In the genomic region with DNA sequence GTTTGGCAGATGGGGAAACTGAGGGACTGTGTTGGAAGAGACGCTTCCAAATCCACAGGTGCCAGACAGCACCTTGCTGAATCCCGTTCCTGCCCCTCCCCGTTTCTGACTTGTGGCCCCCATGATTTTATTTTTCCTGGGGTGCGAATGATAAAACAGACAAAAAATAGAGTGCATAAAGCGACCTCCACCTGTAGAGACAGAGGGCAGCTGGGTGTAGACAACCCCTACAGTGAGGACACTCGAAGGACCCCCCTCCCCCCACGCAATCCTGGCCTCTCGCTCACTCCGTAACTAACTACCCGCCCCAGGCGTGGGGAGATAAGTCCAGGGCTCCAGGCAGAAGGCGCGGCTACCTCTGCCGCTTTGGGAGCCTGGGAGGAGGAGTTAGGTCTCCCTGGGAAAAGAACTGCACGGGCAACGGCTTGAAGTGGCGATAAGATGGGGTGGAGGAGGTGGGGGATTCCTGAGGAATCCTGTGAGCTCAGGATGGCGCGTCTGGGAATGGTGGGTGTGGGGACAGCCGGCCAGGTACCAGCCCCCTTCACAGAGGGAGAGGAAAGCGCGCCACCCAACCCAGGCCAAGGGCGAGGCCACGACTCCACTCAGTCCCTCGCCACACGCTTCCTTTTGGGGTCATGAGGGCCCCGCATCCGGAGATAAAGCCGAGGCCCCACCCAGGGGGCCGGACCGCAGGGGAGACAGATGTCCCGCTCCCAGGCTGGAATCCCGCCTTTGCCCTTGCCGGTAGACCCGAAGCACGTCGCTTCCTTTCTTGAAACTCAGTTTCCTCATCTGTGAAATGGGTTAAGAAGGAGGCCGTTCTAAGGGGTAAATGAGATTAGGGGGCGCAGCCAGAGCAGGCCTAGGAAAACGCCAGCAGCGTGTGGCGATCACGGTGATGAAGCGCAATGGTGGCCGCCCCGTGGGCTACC, we compare ENCODE assay signal across 9 cellular contexts. TPM values are rescaled to one million over a fixed set of nuclear protein-coding genes. Genes with fewer than 3 reads are reported as not detected.
DNase-seq lines count a peak whose midpoint lies in the region; ATAC-seq and TF ChIP-seq lines count a peak whose summit lies in the region.
"Had no signal": no experiment of that assay in that cellular context is flagged by ENCODE, and none has a peak within 500 bp of the region (broad histone marks: within the 10 kb centered on the region; RNA-seq: fewer than 3 reads in every experiment).

No MANE protein-coding gene starts in this region.

- H3K4me1 Mint-ChIP-seq in MCF 10A (ENCODE audit: insufficient read depth, unreplicated experiment): peaks cover 12% of the 10 kb centered on the region

- H3K79me2 ChIP-seq in SK-N-SH (ENCODE audit: insufficient read depth): peaks cover 38% of the 10 kb centered on the region

- WGBS in SK-N-SH (ENCODE audit: low lambda C conversion rate): 39% methylated on average over 37 of the region's 46 CpGs

- TF ChIP-seq CTCF in BJ (IDR thresholded peaks at IDR 0.05; ENCODE audit: insufficient read depth, low read depth, low read length) (no peak), SK-N-SH (IDR thresholded peaks at IDR 0.05) (no peak), MCF 10A (IDR thresholded peaks at IDR 0.05; ENCODE audit: unreplicated experiment) (no peak)

- ATAC-seq in GM18511 (IDR thresholded peaks at IDR 0.05; ENCODE audit: unreplicated experiment): peak; percentile 18

- H3K36me3 Mint-ChIP-seq in MCF 10A (ENCODE audit: insufficient read depth, unreplicated experiment): peaks cover 25% of the 10 kb centered on the region

- H3K9me3 ChIP-seq in SK-N-SH: no peaks in the 10 kb centered on the region

- H3F3A ChIP-seq in SK-N-SH (replicated peaks; ENCODE audit: insufficient read depth): peaks cover 17% of the 10 kb centered on the region

- H3K9ac ChIP-seq in SK-N-SH: peak overlapping the region; percentile 94; the same call in 1 of the 2 replicates

- POLR2A ChIA-PET in BJ (lab: Charles Lee): interaction anchor here (0.6 kb wide), 1 partner anchor 8 kb away, joined by 3 read pairs; no protein-coding TSS in a partner anchor
- POLR2A ChIA-PET in SK-N-SH (lab: Yijun Ruan, JAX): interaction anchor here (1.1 kb wide), 1 partner anchor 9 kb away, joined by 3 read pairs; no protein-coding TSS in a partner anchor
- POLR2A ChIA-PET in MCF 10A (lab: Yijun Ruan, JAX): interaction anchor here (0.6 to 6.2 kb wide), 15 partner anchors 9 to 312 kb away, joined by 3 to 108 read pairs (median 4); a partner anchor contains a TSS

- no peaks in the 10 kb centered on the region for H3K9me2 ChIP-seq in SK-N-SH

- peaks cover 5% of the 10 kb centered on the region; the same call in 1 of the 2 replicates for H4K20me1 ChIP-seq in SK-N-SH (ENCODE audit: insufficient read depth)

- DNase-seq in BJ (ENCODE audit: low read depth): no peak
- peak; percentile 45 for DNase-seq in KG1 (lab: John Stamatoyannopoulos, UW)
- peak; percentile 44 for DNase-seq in SK-N-SH
- DNase-seq in MCF 10A (ENCODE audit: unreplicated experiment): peak; percentile 90
- DNase-seq in iPS-NIHi7 (ENCODE audit: extremely low spot score): peak; percentile 54
- DNase-seq in NCI-H2107 (lab: John Stamatoyannopoulos, UW): no peak

- no peak for TF ChIP-seq EP300 in SK-N-SH (IDR thresholded peaks at IDR 0.05; ENCODE audit: borderline replicate concordance in 1 of 2, low read depth in 1 of 2, low read length in 1 of 2)

- BruUV-seq in MCF 10A (replicated peaks; lab: Mats Ljungman, UMichigan): no TSS peak

- H3K9me3 Mint-ChIP-seq in MCF 10A (ENCODE audit: unreplicated experiment): no peaks in the 10 kb centered on the region

- H3K27me3 ChIP-seq in BJ (ENCODE audit: control insufficient read depth, insufficient read depth, low read length): no peaks in the 10 kb centered on the region
- no peaks in the 10 kb centered on the region for H3K27me3 ChIP-seq in SK-N-SH (ENCODE audit: insufficient read depth)

- CTCF ChIA-PET in BJ (lab: Yijun Ruan, JAX): interaction anchor here (1.1 to 3.0 kb wide), 8 partner anchors 7 to 106 kb away, joined by 3 to 21 read pairs (median 9); a partner anchor contains a TSS
- CTCF ChIA-PET in SK-N-SH (lab: Yijun Ruan, JAX): interaction anchor here (0.7 to 5.3 kb wide), 7 partner anchors 8 to 127 kb away, joined by 3 to 31 read pairs (median 17); a partner anchor contains a TSS
- CTCF ChIA-PET in MCF 10A (lab: Yijun Ruan, JAX): interaction anchor here (0.8 to 6.4 kb wide), 7 partner anchors 42 to 126 kb away, joined by 3 to 49 read pairs (median 8); a partner anchor contains a TSS

- no peak for TF ChIP-seq RAD21 in SK-N-SH (IDR thresholded peaks at IDR 0.05; ENCODE audit: low read length)

- peak overlapping the region; percentile 75 for H3K4me3 ChIP-seq in BJ (ENCODE audit: low read depth, low read length)
- peak overlapping the region; percentile 88 to 92 for H3K4me3 ChIP-seq in SK-N-SH (ENCODE audit: low read depth in 2 of 2, low read length in 1 of 2)
- H3K4me3 ChIP-seq in skin epidermis: peak overlapping the region; percentile 73 to 99 (median 89)

- H3K4me1 ChIP-seq in SK-N-SH (ENCODE audit: control insufficient read depth in 1 of 2, insufficient read depth in 2 of 2, low read depth in 1 of 2, low read length in 1 of 2): peaks cover 21 to 33% of the 10 kb centered on the region in 2 experiments; a peak in 3 of 4 replicates

- H3K27ac ChIP-seq in SK-N-SH (ENCODE audit: low read depth in 2 of 2, low read length in 1 of 2): peak overlapping the region; percentile 34 to 95
- peak overlapping the region; percentile 69 to 100 (median 99) for H3K27ac ChIP-seq in skin epidermis

- peak overlapping the region; percentile 90 for H3K27ac Mint-ChIP-seq in MCF 10A (ENCODE audit: low read depth, unreplicated experiment)

- H3K4me2 ChIP-seq in SK-N-SH: peak overlapping the region; percentile 87

- H2AFZ ChIP-seq in SK-N-SH (ENCODE audit: low read depth): peak overlapping the region; percentile 7; the same call in 1 of the 2 replicates

- peaks cover 13% of the 10 kb centered on the region for H3K36me3 ChIP-seq in BJ (ENCODE audit: control insufficient read depth, insufficient read depth, low read length)
- peaks cover 0 to 14% of the 10 kb centered on the region in 2 experiments for H3K36me3 ChIP-seq in SK-N-SH (replicated peaks in 1 of 2; ENCODE audit: control insufficient read depth in 1 of 2, insufficient read depth in 2 of 2, low read length in 1 of 2)

- H3K27me3 Mint-ChIP-seq in MCF 10A (ENCODE audit: insufficient read depth, unreplicated experiment): no peaks in the 10 kb centered on the region

- H3K4me3 Mint-ChIP-seq in MCF 10A (ENCODE audit: unreplicated experiment): peak overlapping the region; percentile 98

- intact Hi-C loops in MCF 10A (cut with micrococcal nuclease): loop anchor here (2.0 to 5.0 kb wide), 4 partner anchors 105 to 210 kb away; a partner anchor contains a TSS

TF ChIP-seq in SK-N-SH, 30 proteins besides CTCF, POLR2A, EP300 and RAD21:
- TF ChIP-seq NRF1 (IDR thresholded peaks at IDR 0.05; ENCODE audit: low read depth, low read length) (no peak), YY1 (IDR thresholded peaks at IDR 0.05; ENCODE audit: low read depth) (0 out of 2 replicates have a peak, but pooled peaks have one; percentile 43), EZH2phosphoT487 (IDR thresholded peaks at IDR 0.05; ENCODE audit: borderline replicate concordance, low read depth) (no peak), CHD2 (IDR thresholded peaks at IDR 0.05; ENCODE audit: low read length, partially characterized antibody) (no peak)

RNA-seq across cellular contexts. Expression of a gene that starts 1.9 kb away (rescaled TPM):
- 104 and 166 TPM in 2 replicates for polyA plus RNA-seq in BJ (2011; rRNA removed)
- 127 and 193 TPM in 2 replicates for polyA minus RNA-seq in BJ (2011; rRNA and poly(A)+ RNA removed)
- 78.5 and 88.0 TPM in 2 replicates for polyA plus RNA-seq in SK-N-SH (2012; rRNA removed)
- polyA plus RNA-seq in SK-N-SH (2012; cell fraction: cytosol; rRNA removed): 36.6 and 51.6 TPM in 2 replicates
- 82.0 and 102 TPM in 2 replicates for polyA plus RNA-seq in SK-N-SH (2012; cell fraction: nucleus; rRNA removed)
- total RNA-seq in MCF 10A (2022): 71.2 and 72.3 TPM in 2 replicates

RNA-seq across cellular contexts. Expression of a gene that starts 15.7 kb away (rescaled TPM):
- polyA plus RNA-seq in BJ (2011; rRNA removed): 0.05 and 0.23 TPM in 2 replicates
- 0.05 and 0.14 TPM in 2 replicates for polyA minus RNA-seq in BJ (2011; rRNA and poly(A)+ RNA removed)
- 0.26 and 0.31 TPM in 2 replicates for polyA plus RNA-seq in SK-N-SH (2012; rRNA removed)
- polyA plus RNA-seq in SK-N-SH (2012; cell fraction: cytosol; rRNA removed): 0.13 and 0.24 TPM in 2 replicates
- polyA plus RNA-seq in SK-N-SH (2012; cell fraction: nucleus; rRNA removed): 0.25 and 0.56 TPM in 2 replicates
- 0.09 and 0.32 TPM in 2 replicates for total RNA-seq in MCF 10A (2022)

RNA-seq across cellular contexts. Expression of a gene that starts 21.2 kb away (rescaled TPM):
- polyA plus RNA-seq in BJ (2011; rRNA removed): not detected in 2 replicates
- polyA minus RNA-seq in BJ (2011; rRNA and poly(A)+ RNA removed): not detected in 2 replicates
- under 0.01 and 0.02 TPM in 2 replicates for polyA plus RNA-seq in SK-N-SH (2012; rRNA removed)
- polyA plus RNA-seq in SK-N-SH (2012; cell fraction: cytosol; rRNA removed): not detected in 2 replicates
- polyA plus RNA-seq in SK-N-SH (2012; cell fraction: nucleus; rRNA removed): 0.05 and 0.10 TPM in 2 replicates
- not detected in 2 replicates for total RNA-seq in MCF 10A (2022)
- total RNA-seq: T-helper 1 cell treated with Interleukin-12 subunit alpha and Interleukin-12 subunit beta and Interleukin-4 antibody, amounts not matched to agents 30 ng/mL and 1 ng/mL, for 36 hours had no signal

RNA-seq across cellular contexts. Expression of a gene that starts 41.1 kb away (rescaled TPM):
- polyA plus RNA-seq in BJ (2011; rRNA removed) (not detected in 2 replicates), SK-N-SH (2012; rRNA removed) (0.18 and 0.26 TPM in 2 replicates)
- polyA minus RNA-seq in BJ (2011; rRNA and poly(A)+ RNA removed): not detected in 2 replicates
- polyA plus RNA-seq in SK-N-SH (2012; cell fraction: cytosol; rRNA removed): 0.08 and 0.12 TPM in 2 replicates
- polyA plus RNA-seq in SK-N-SH (2012; cell fraction: nucleus; rRNA removed): 0.64 and 0.94 TPM in 2 replicates
- total RNA-seq in MCF 10A (2022): not detected in 2 replicates
- total RNA-seq: T-helper 1 cell treated with Interleukin-12 subunit alpha and Interleukin-12 subunit beta and Interleukin-4 antibody, amounts not matched to agents 30 ng/mL and 1 ng/mL, for 36 hours had no signal

Comparison
In these comparisons a context has a peak if more than half of its experiments do, and no peak if none do; other contexts are left out.
1. DNase-seq: peak in KG1 (single experiment), SK-N-SH (single experiment), MCF 10A (single experiment) and iPS-NIHi7 (single experiment); none in BJ (single experiment) and NCI-H2107 (single experiment).
2. Peak in every context shown above with its lines, with median percentiles within 50 percentile points of each other: H3K4me3 ChIP-seq.